Comparison of ENCODE assay signal across 8 cellular contexts in genomic region chr2:12008425-12009061, GRCh38.
DNase-seq lines count a peak whose midpoint lies in the region; ATAC-seq and TF ChIP-seq lines count a peak whose summit lies in the region.

No MANE protein-coding gene starts in this region.

- ATAC-seq in GM19372 (IDR thresholded peaks at IDR 0.05; ENCODE audit: low read depth, unreplicated experiment) (peak; percentile 77), HG03066 (IDR thresholded peaks at IDR 0.05; ENCODE audit: low read depth, unreplicated experiment) (peak; percentile 73), mucosa of descending colon (no peak), WTC11 (no peak)

- DNase-seq in A172 (ENCODE audit: low spot score) (peak; percentile 77), RWPE1 (ENCODE audit: low spot score) (peak; percentile 26), mucosa of descending colon (no peak), 8988T (no peak), WTC11 (ENCODE audit: low spot score) (no peak)
- DNase-seq in activated CD4-positive, CD25-positive, alpha-beta regulatory T cell treated with anti-CD3 and anti-CD28 coated beads, Interleukin-2, amount 50 U/mL, for 72 hours: no peak

- no peak overlapping the region for H3K4me3 Mint-ChIP-seq in WTC11

- H3K9me3 Mint-ChIP-seq in WTC11: peaks cover 4% of the 10 kb centered on the region; the same call in 1 of the 2 replicates

- no peaks in the 10 kb centered on the region for H3K36me3 ChIP-seq in mucosa of descending colon (ENCODE audit: low read depth)

- POLR2A ChIA-PET in RWPE1 (lab: Yijun Ruan, JAX; ENCODE audit: low non-redundant PET) (no interaction called here), WTC11 (lab: Charles Lee) (interaction anchor here (0.7 kb wide), 1 partner anchor 171 kb away, joined by 6 read pairs; no protein-coding TSS in a partner anchor)

- peaks cover 19% of the 10 kb centered on the region for H3K4me1 Mint-ChIP-seq in WTC11

- H3K4me3 ChIP-seq in mucosa of descending colon: no peak overlapping the region

- intact Hi-C loops in mucosa of descending colon (cut with DNase I, micrococcal nuclease): no loop called here

- CTCF ChIA-PET in RWPE1 (lab: Yijun Ruan, JAX): interaction anchor here (0.7 kb wide), 1 partner anchor 983 kb away, joined by 3 read pairs; no protein-coding TSS in a partner anchor
- CTCF ChIA-PET in WTC11 (lab: Charles Lee): no interaction called here

- TF ChIP-seq CTCF in RWPE1 (conservative IDR thresholded peaks at IDR 0.05; ENCODE audit: low read depth): no peak
- no peak for TF ChIP-seq CTCF in mucosa of descending colon (IDR thresholded peaks at IDR 0.05)
- TF ChIP-seq CTCF in WTC11 (IDR thresholded peaks at IDR 0.05): no peak

- no peak overlapping the region for H3K27ac ChIP-seq in RWPE1

- no peaks in the 10 kb centered on the region for H3K36me3 Mint-ChIP-seq in WTC11

- no peak overlapping the region for H3K27ac Mint-ChIP-seq in WTC11

- H3K9me3 ChIP-seq in mucosa of descending colon: no peaks in the 10 kb centered on the region

- H3K27me3 Mint-ChIP-seq in WTC11 (ENCODE audit: low read depth): no peaks in the 10 kb centered on the region

- H3K4me1 ChIP-seq in mucosa of descending colon (ENCODE audit: low read depth): no peaks in the 10 kb centered on the region

TF ChIP-seq in WTC11, 78 proteins besides CTCF, POLR2A, EP300 and RAD21:
- TF ChIP-seq CREB1 (CRISPR knock-in tag; IDR thresholded peaks at IDR 0.05) (no peak), SOX15 (CRISPR knock-in tag; IDR thresholded peaks at IDR 0.05) (no peak), JUN (CRISPR knock-in tag; IDR thresholded peaks at IDR 0.05) (no peak), JAZF1 (CRISPR knock-in tag; IDR thresholded peaks at IDR 0.05) (no peak), FOXK1 (CRISPR knock-in tag; IDR thresholded peaks at IDR 0.05) (no peak)

Comparison
In these comparisons a context has a peak if more than half of its experiments do, and no peak if none do; other contexts are left out.
1. DNase-seq: peak in A172 (single experiment) and RWPE1 (single experiment); none in mucosa of descending colon (0 of 3), 8988T (single experiment), WTC11 (single experiment) and activated CD4-positive, CD25-positive, alpha-beta regulatory T cell treated with anti-CD3 and anti-CD28 coated beads, Interleukin-2, amount 50 U/mL, for 72 hours (single experiment).
2. ATAC-seq: peak in GM19372 (single experiment) and HG03066 (single experiment); none in mucosa of descending colon (single experiment) and WTC11 (single experiment).